In the genomic region with DNA sequence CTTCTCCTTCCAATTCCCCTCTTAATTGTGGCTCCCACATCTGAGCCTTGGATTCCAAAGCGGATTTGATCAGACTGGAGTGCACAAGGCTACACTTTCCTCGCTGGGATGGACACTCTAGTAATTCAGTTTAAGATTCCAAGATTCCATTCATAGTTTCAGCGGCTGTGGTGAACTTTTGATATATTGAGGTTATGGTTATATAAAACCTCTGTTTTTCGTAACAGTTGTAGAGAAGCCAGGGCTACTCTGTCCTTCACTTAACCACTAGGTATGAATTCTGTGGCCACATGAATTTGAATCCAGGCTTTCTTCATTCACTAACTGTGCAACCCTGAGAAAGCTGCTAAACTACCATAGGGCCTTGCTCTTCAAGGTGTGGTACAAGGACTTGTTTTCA, we compare ENCODE assay signal across 15 cellular contexts.
"Had no signal": no experiment of that assay in that cellular context is flagged by ENCODE, and none has a peak within 500 bp of the region (broad histone marks: within the 10 kb centered on the region; RNA-seq: fewer than 3 reads in every experiment).

No MANE protein-coding gene starts in this region.

- H3K27ac ChIP-seq: cardiac muscle cell, lower lobe of right lung, upper lobe of left lung had no signal

- ATAC-seq: lower lobe of right lung had no signal

- H3K9me3 ChIP-seq: lower lobe of right lung, sigmoid colon, upper lobe of left lung had no signal

- H3K27me3 ChIP-seq: sigmoid colon, upper lobe of left lung had no signal

- H3K36me3 ChIP-seq: cardiac muscle cell, lower lobe of right lung, sigmoid colon, upper lobe of left lung had no signal

- DNase-seq: activated CD4-positive, alpha-beta T cell treated with anti-CD3 and anti-CD28 coated beads, Interleukin-2, amount 50 U/mL, for 4 hours; activated CD4-positive, CD25-positive, alpha-beta regulatory T cell treated with anti-CD3 and anti-CD28 coated beads, Interleukin-2, amount 50 U/mL, for 72 hours; activated effector memory CD4-positive, alpha-beta T cell treated with anti-CD3 and anti-CD28 coated beads, Interleukin-2, amount 50 U/mL, for 16 hours; activated naive CD8-positive, alpha-beta T cell treated with anti-CD3 and anti-CD28 coated beads for 36 hours; activated T-cell treated with anti-CD3 and anti-CD28 coated beads, Interleukin-2, amount 50 U/mL, for 24 hours; anterior cingulate cortex; hypothalamus; lower lobe of right lung; posterior cingulate gyrus; sigmoid colon; stimulated activated CD4-positive, alpha-beta T cell treated with anti-CD3 and anti-CD28 coated beads, Interleukin-2, amount 100 ng/mL, for 48 hours; stimulated activated naive CD4-positive, alpha-beta T cell treated with Interleukin-2 at 50 U/mL for 16 hours; SW 1271; upper lobe of left lung had no signal

- H3K4me1 ChIP-seq: lower lobe of right lung, upper lobe of left lung had no signal

- H3K4me3 ChIP-seq: cardiac muscle cell, lower lobe of right lung, sigmoid colon, upper lobe of left lung had no signal
